In genomic region chr10:119125942-119126341, GRCh38 we compare ENCODE assay signal across 1 cellular context.
TF ChIP-seq lines count a peak whose summit lies in the region.

No MANE protein-coding gene starts in this region.

TF ChIP-seq in K562, 482 proteins besides CTCF, POLR2A, EP300 and RAD21:
- TF ChIP-seq RFX1 (IDR thresholded peaks at IDR 0.05) (no peak), ZNF146 (CRISPR knock-in tag; IDR thresholded peaks at IDR 0.05; ENCODE audit: unreplicated experiment) (peak; percentile 32)
TF ChIP-seq in K562: peak in this region for 1.
